Comparison of ENCODE assay signal across 14 cellular contexts in the genomic region with DNA sequence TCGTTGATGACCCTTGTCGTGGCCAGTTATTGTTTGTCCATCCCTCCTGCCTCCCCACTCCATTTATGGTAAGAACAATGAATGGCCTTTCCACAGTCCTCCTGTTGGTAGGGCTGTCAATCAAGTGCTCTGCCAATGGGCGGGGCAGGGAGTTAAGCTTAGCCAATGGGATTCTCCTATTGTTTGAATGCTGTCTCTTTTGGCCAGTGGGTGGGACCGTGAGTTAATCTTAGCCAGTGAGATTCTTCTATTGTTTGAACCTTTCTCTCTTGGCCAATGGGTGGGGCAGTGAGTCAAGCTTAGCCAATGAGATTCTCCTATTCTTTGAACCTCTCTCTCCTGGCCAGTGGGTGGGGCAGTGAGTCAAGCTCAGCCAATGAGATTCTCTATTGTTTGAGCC.
"Had no signal": no experiment of that assay in that cellular context is flagged by ENCODE, and none has a peak within 500 bp of the region (broad histone marks: within the 10 kb centered on the region; RNA-seq: fewer than 3 reads in every experiment).

No MANE protein-coding gene starts in this region.

- H3K36me3 ChIP-seq: breast epithelium, heart right ventricle, tibial nerve had no signal

- H3K4me3 ChIP-seq: breast epithelium, heart right ventricle, mucosa of descending colon, tibial nerve had no signal

- DNase-seq: activated CD4-positive, alpha-beta T cell treated with anti-CD3 and anti-CD28 coated beads, Interleukin-2, amount 10 ng/mL, durations not matched to agents 7 days and 5 days; activated CD8-positive, alpha-beta memory T cell treated with anti-CD3 and anti-CD28 coated beads, Interleukin-2, amount 50 U/mL, for 4 hours; activated effector memory CD4-positive, alpha-beta T cell treated with anti-CD3 and anti-CD28 coated beads, Interleukin-2, amount 50 U/mL, for 16 hours; activated T-cell treated with anti-CD3 and anti-CD28 coated beads, Interleukin-2, amount 50 U/mL, for 48 hours; cerebellar nuclear complex; effector CD4-positive, alpha-beta T cell; heart right ventricle; mucosa of descending colon; naive B cell; retina; stimulated activated CD4-positive, alpha-beta T cell treated with anti-CD3 and anti-CD28 coated beads, Interleukin-2, amount 100 ng/mL, for 24 hours; stimulated activated naive CD8-positive, alpha-beta T cell treated with anti-CD3 and anti-CD28 coated beads, Interleukin-15, Interleukin-2, amounts not matched to agents 100 U/mL and 50 U/mL, for 24 hours had no signal

- H3K27me3 ChIP-seq: breast epithelium, heart right ventricle, tibial nerve had no signal

- H3K9me3 ChIP-seq: breast epithelium, heart right ventricle, mucosa of descending colon, tibial nerve had no signal

- H3K4me1 ChIP-seq: breast epithelium, tibial nerve had no signal

- H3K27ac ChIP-seq: breast epithelium, heart right ventricle, tibial nerve had no signal
